Comparison of ENCODE assay signal across 8 cellular contexts in genomic region chr16:58392215-58393137, GRCh38. TPM values are rescaled to one million over a fixed set of nuclear protein-coding genes. Genes with fewer than 3 reads are reported as not detected.
DNase-seq lines count a peak whose midpoint lies in the region; ATAC-seq and TF ChIP-seq lines count a peak whose summit lies in the region.

Gene GINS3 (plus strand): TSS chr16:58392471. CDS start chr16:58392602, 131 bp downstream.

- ATAC-seq in GM19351 (IDR thresholded peaks at IDR 0.05; ENCODE audit: unreplicated experiment): peak; percentile 95
- peak; percentile 96 for ATAC-seq in HG03521 (IDR thresholded peaks at IDR 0.05; ENCODE audit: unreplicated experiment)

- peak within 1 kb of the TSS; percentile 84 for H3K4me3 ChIP-seq in lower leg skin (ENCODE audit: low read depth, poor library complexity, severe bottlenecking)

- intact Hi-C loops in lower leg skin (cut with DNase I; ENCODE audit: low total_unique reads): no loop called here

- WGBS in lower leg skin, 2 donors: 1% methylated on average over 42 to 66 of the region's 67 CpGs

- TF ChIP-seq POLR2A in lower leg skin (IDR thresholded peaks at IDR 0.05): no peak

- DNase-seq in C1 segment of cervical spinal cord (lab: John Stamatoyannopoulos, UW) (peak; percentile 30 to 96 (median 84)), NCI-H748 (lab: John Stamatoyannopoulos, UW; ENCODE audit: unreplicated experiment) (peak; percentile 90), dermis microvascular lymphatic vessel endothelial cell (ENCODE audit: low read depth in 2 of 2) (peak; percentile 78 to 91), lower leg skin (ENCODE audit: low spot score in 2 of 2) (peak; percentile 84 to 94)
- peak; percentile 76 for DNase-seq in activated CD4-positive, alpha-beta T cell treated with anti-CD3 and anti-CD28 coated beads, Interleukin-2, amount 50 U/mL, for 4 hours
- DNase-seq in stimulated activated CD4-positive, alpha-beta T cell treated with anti-CD3 and anti-CD28 coated beads, Interleukin-4, amount 100 ng/mL, for 4 hours: peak; percentile 78 to 80

- TF ChIP-seq CTCF in lower leg skin (IDR thresholded peaks at IDR 0.05): no peak

RNA-seq across cellular contexts. Expression of gene GINS3, which starts in this region (rescaled TPM):
- 8.1 and 11.8 TPM in 2 replicates for total RNA-seq in dermis microvascular lymphatic vessel endothelial cell
- total RNA-seq in lower leg skin: 10 to 100 TPM in 1 of 4 donors, 1 to 10 TPM in 3; 2.8 to 12.4 (median 7.0) TPM

Comparison
In these comparisons a context has a peak if more than half of its experiments do, and no peak if none do; other contexts are left out.
1. Peak in every context shown above with its lines: DNase-seq, ATAC-seq and H3K4me3 ChIP-seq.